8 cellular contexts compared by ENCODE assay signal in genomic region chr2:127024769-127025356, GRCh38.
DNase-seq lines count a peak whose midpoint lies in the region; ATAC-seq and TF ChIP-seq lines count a peak whose summit lies in the region.

No MANE protein-coding gene starts in this region.

- peak overlapping the region; percentile 53 for H3K4me3 Mint-ChIP-seq in activated naive CD4-positive, alpha-beta T cell treated with anti-CD3 and anti-CD28 coated beads for 36 hours
- H3K4me3 Mint-ChIP-seq in chondrocyte (ENCODE audit: unreplicated experiment), result peak overlapping the region; percentile 81

- POLR2A ChIA-PET in GM10248 (lab: Yijun Ruan, JAX), result no interaction called here

- peaks cover 3% of the 10 kb centered on the region for H3K4me1 Mint-ChIP-seq in activated naive CD4-positive, alpha-beta T cell treated with anti-CD3 and anti-CD28 coated beads for 36 hours (ENCODE audit: low read depth)
- H3K4me1 Mint-ChIP-seq in chondrocyte (ENCODE audit: low read depth), result peaks cover 12% of the 10 kb centered on the region

- ATAC-seq in HG03571 (IDR thresholded peaks at IDR 0.05; ENCODE audit: unreplicated experiment), result no peak

- peaks cover 0 to 32% (median 22%) of the 10 kb centered on the region in 3 donors for H3K27me3 ChIP-seq in stomach

- no peaks in the 10 kb centered on the region for H3K36me3 Mint-ChIP-seq in activated naive CD4-positive, alpha-beta T cell treated with anti-CD3 and anti-CD28 coated beads for 36 hours (ENCODE audit: low read depth)
- H3K36me3 Mint-ChIP-seq in chondrocyte (ENCODE audit: low read depth), result no peaks in the 10 kb centered on the region

- no peaks in the 10 kb centered on the region for H3K9me3 Mint-ChIP-seq in activated naive CD4-positive, alpha-beta T cell treated with anti-CD3 and anti-CD28 coated beads for 36 hours
- peaks cover 3% of the 10 kb centered on the region for H3K9me3 Mint-ChIP-seq in chondrocyte (ENCODE audit: low read depth)

- no peak overlapping the region for H3K27ac Mint-ChIP-seq in activated naive CD4-positive, alpha-beta T cell treated with anti-CD3 and anti-CD28 coated beads for 36 hours
- peak overlapping the region; percentile 3 for H3K27ac Mint-ChIP-seq in chondrocyte (ENCODE audit: unreplicated experiment)

- no peaks in the 10 kb centered on the region for H3K27me3 Mint-ChIP-seq in activated naive CD4-positive, alpha-beta T cell treated with anti-CD3 and anti-CD28 coated beads for 36 hours (ENCODE audit: low read depth)
- H3K27me3 Mint-ChIP-seq in chondrocyte (ENCODE audit: low read depth), result no peaks in the 10 kb centered on the region

- DNase-seq in activated naive CD4-positive, alpha-beta T cell treated with anti-CD3 and anti-CD28 coated beads for 36 hours, result no peak
- DNase-seq in activated naive CD4-positive, alpha-beta T cell treated with Interleukin-2 at 50 U/mL for 16 hours, result no peak
- DNase-seq in NCI-H2107 treated with DMSO at 0.1 percent for 48 hours (lab: John Stamatoyannopoulos, UW; ENCODE audit: unreplicated experiment) (peak; percentile 28), chondrocyte (ENCODE audit: low spot score) (no peak), left kidney (ENCODE audit: low read depth, low spot score) (peak; percentile 89), stomach (no peak), GM10248 (ENCODE audit: extremely low spot score) (no peak)

- intact Hi-C loops in activated naive CD4-positive, alpha-beta T cell treated with anti-CD3 and anti-CD28 coated beads for 36 hours (cut with micrococcal nuclease), result loop anchor here (5.0 kb wide), 1 partner anchor 48 kb away; no protein-coding TSS in a partner anchor
- intact Hi-C loops in stomach (cut with DNase I; ENCODE audit: low total_unique reads), result no loop called here

- no peak for TF ChIP-seq POLR2A in stomach (IDR thresholded peaks at IDR 0.05)

- peaks cover 11 to 17% (median 15%) of the 10 kb centered on the region in 4 donors for H3K4me1 ChIP-seq in stomach

- TF ChIP-seq CTCF in chondrocyte (IDR thresholded peaks at IDR 0.05) (no peak), stomach (IDR thresholded peaks at IDR 0.05) (no peak), GM10248 (IDR thresholded peaks at IDR 0.05; ENCODE audit: control extremely low read depth, extremely low read depth, low read depth, missing control alignments) (no peak)

- WGBS in stomach, 5 donors, result 10 to 31% (median 17%) methylated on average over 22 to 29 of the region's 29 CpGs

- H3K4me3 ChIP-seq in stomach, result peak overlapping the region; percentile 41 to 54 (median 48)

- no peak for TF ChIP-seq EP300 in stomach (IDR thresholded peaks at IDR 0.05)

- H3K9me3 ChIP-seq in stomach, result no peaks in the 10 kb centered on the region

- CTCF ChIA-PET in activated naive CD4-positive, alpha-beta T cell treated with anti-CD3 and anti-CD28 coated beads for 36 hours (lab: Charles Lee), result no interaction called here
- CTCF ChIA-PET in GM10248 (lab: Yijun Ruan, JAX), result no interaction called here

- H3K27ac ChIP-seq in stomach, result peak overlapping the region in 1 of 5 donors; percentile 42

- no peaks in the 10 kb centered on the region for H3K36me3 ChIP-seq in stomach

Comparison
In these comparisons a context has a peak if more than half of its experiments do, and no peak if none do; other contexts are left out.
1. DNase-seq: peak in NCI-H2107 treated with DMSO at 0.1 percent for 48 hours (single experiment) and left kidney (single experiment); none in activated naive CD4-positive, alpha-beta T cell treated with anti-CD3 and anti-CD28 coated beads for 36 hours (single experiment), activated naive CD4-positive, alpha-beta T cell treated with Interleukin-2 at 50 U/mL for 16 hours (single experiment), chondrocyte (single experiment), stomach (single experiment) and GM10248 (single experiment).